ENCODE assay signal across 8 cellular contexts in genomic region chr9:106878943-106879916, GRCh38. TPM values are rescaled to one million over a fixed set of nuclear protein-coding genes. Genes with fewer than 3 reads are reported as not detected.
DNase-seq lines count a peak whose midpoint lies in the region; ATAC-seq and TF ChIP-seq lines count a peak whose summit lies in the region.

No MANE protein-coding gene starts in this region.

- CTCF ChIA-PET in WTC11 (lab: Charles Lee): interaction anchor here (0.6 to 0.9 kb wide), 2 partner anchors 15 to 1542 kb away, joined by 3 to 4 read pairs; no protein-coding TSS in a partner anchor

- H3K9me3 ChIP-seq in right atrium auricular region (no peaks in the 10 kb centered on the region), gastrocnemius medialis (no peaks in the 10 kb centered on the region)

- TF ChIP-seq CTCF in WTC11 (IDR thresholded peaks at IDR 0.05) (no peak), right atrium auricular region (IDR thresholded peaks at IDR 0.05) (no peak), gastrocnemius medialis (IDR thresholded peaks at IDR 0.05 in 4 of 5, conservative IDR thresholded peaks at IDR 0.05 in 1 of 5) (no peak)

- H3K27me3 ChIP-seq in right atrium auricular region: no peaks in the 10 kb centered on the region
- H3K27me3 ChIP-seq in gastrocnemius medialis: no peaks in the 10 kb centered on the region

- H3K36me3 ChIP-seq in right atrium auricular region: no peaks in the 10 kb centered on the region
- no peaks in the 10 kb centered on the region for H3K36me3 ChIP-seq in gastrocnemius medialis

- H3K9me3 Mint-ChIP-seq in WTC11: no peaks in the 10 kb centered on the region

- ATAC-seq in WTC11 (no peak), gastrocnemius medialis (peak; percentile 24 to 57)

- peaks cover 19% of the 10 kb centered on the region for H3K36me3 Mint-ChIP-seq in WTC11

- no peaks in the 10 kb centered on the region for H3K27me3 Mint-ChIP-seq in WTC11 (ENCODE audit: low read depth)

- peak overlapping the region; percentile 61 for H3K4me3 Mint-ChIP-seq in WTC11

- no peak for TF ChIP-seq POLR2A in gastrocnemius medialis (IDR thresholded peaks at IDR 0.05)

- DNase-seq in HT-29 (ENCODE audit: low spot score): peak; percentile 36
- DNase-seq in WTC11 (ENCODE audit: low spot score): no peak
- peak; percentile 86 for DNase-seq in right atrium auricular region (ENCODE audit: low spot score)
- DNase-seq in gastrocnemius medialis: peak; percentile 25 to 68
- DNase-seq in activated gamma-delta T cell treated with Interleukin-2 at 50 U/mL for 16 hours: no peak
- no peak for DNase-seq in stimulated activated CD4-positive, alpha-beta T cell treated with anti-CD3 and anti-CD28 coated beads, Interleukin-2, amount 100 ng/mL, for 24 hours
- DNase-seq in activated CD8-positive, alpha-beta memory T cell treated with anti-CD3 and anti-CD28 coated beads for 24 hours: no peak
- DNase-seq in NCI-H526 treated with DMSO at 0.1 percent for 48 hours (lab: John Stamatoyannopoulos, UW): no peak

- H3K4me1 ChIP-seq in right atrium auricular region (peaks cover 0 to 74% of the 10 kb centered on the region in 2 donors), gastrocnemius medialis (peaks cover 81% of the 10 kb centered on the region in 2 donors)

- intact Hi-C loops in gastrocnemius medialis (cut with DNase I; ENCODE audit: low total_unique reads): no loop called here

- H3K4me3 ChIP-seq in right atrium auricular region: no peak overlapping the region
- no peak overlapping the region for H3K4me3 ChIP-seq in gastrocnemius medialis

- in situ Hi-C loops in gastrocnemius medialis (cut with MboI; ENCODE audit: low sequenced_read_pairs in 4 of 4): no loop called here

- H3K27ac ChIP-seq in right atrium auricular region: peak overlapping the region; percentile 61 to 75
- H3K27ac ChIP-seq in gastrocnemius medialis: peak overlapping the region; percentile 70 to 88 (median 75)

- peaks cover 95% of the 10 kb centered on the region for H3K4me1 Mint-ChIP-seq in WTC11

- peak overlapping the region; percentile 92; the same call in 1 of the 2 replicates for H3K27ac Mint-ChIP-seq in WTC11

- POLR2A ChIA-PET in WTC11 (lab: Charles Lee): interaction anchor here (1.0 to 1.2 kb wide), 2 partner anchors 9 to 15 kb away, joined by 3 to 6 read pairs; partner anchors contain the start of gene ZNF462

TF ChIP-seq in WTC11, 78 proteins besides CTCF, POLR2A, EP300 and RAD21:
- TF ChIP-seq PREB (CRISPR knock-in tag; IDR thresholded peaks at IDR 0.05; ENCODE audit: borderline replicate concordance) (no peak), SMAD3 (CRISPR knock-in tag; IDR thresholded peaks at IDR 0.05; ENCODE audit: borderline replicate concordance) (no peak), FOXP1 (CRISPR knock-in tag; IDR thresholded peaks at IDR 0.05; ENCODE audit: borderline replicate concordance) (no peak), AR (CRISPR knock-in tag; IDR thresholded peaks at IDR 0.05) (no peak), HMGXB4 (CRISPR knock-in tag; IDR thresholded peaks at IDR 0.05) (no peak), PRRX2 (CRISPR knock-in tag; IDR thresholded peaks at IDR 0.05) (no peak), CDX4 (CRISPR knock-in tag; IDR thresholded peaks at IDR 0.05; ENCODE audit: borderline replicate concordance) (no peak), E2F1 (CRISPR knock-in tag; IDR thresholded peaks at IDR 0.05) (no peak), CREM (CRISPR knock-in tag; IDR thresholded peaks at IDR 0.05) (no peak), AFF4 (CRISPR knock-in tag; IDR thresholded peaks at IDR 0.05; ENCODE audit: borderline replicate concordance) (no peak)
TF ChIP-seq in WTC11: peak in this region for 0.

RNA-seq across cellular contexts. Expression of gene ZNF462, which starts 16.3 kb away (rescaled TPM):
- 0.26 and 0.92 TPM in 2 replicates for total RNA-seq in HT-29 (2014; rRNA removed; shearing (Covaris generic))
- total RNA-seq in WTC11 (2021) (101 to 121 TPM (median 103 TPM) in 3 replicates), right atrium auricular region (10 to 100 TPM; 20.9 to 30.5 TPM), gastrocnemius medialis (10 to 100 TPM in 2 of 4 donors, 1 to 10 TPM in 2; 9.3 to 13.3 (median 11.4) TPM)

Comparison
In these comparisons a context has a peak if more than half of its experiments do, and no peak if none do; other contexts are left out.
1. DNase-seq: peak in HT-29 (single experiment), right atrium auricular region (single experiment) and gastrocnemius medialis (2 of 2); none in WTC11 (single experiment), activated gamma-delta T cell treated with Interleukin-2 at 50 U/mL for 16 hours (single experiment), stimulated activated CD4-positive, alpha-beta T cell treated with anti-CD3 and anti-CD28 coated beads, Interleukin-2, amount 100 ng/mL, for 24 hours (0 of 2), activated CD8-positive, alpha-beta memory T cell treated with anti-CD3 and anti-CD28 coated beads for 24 hours (single experiment) and NCI-H526 treated with DMSO at 0.1 percent for 48 hours (single experiment).